In the genomic region with DNA sequence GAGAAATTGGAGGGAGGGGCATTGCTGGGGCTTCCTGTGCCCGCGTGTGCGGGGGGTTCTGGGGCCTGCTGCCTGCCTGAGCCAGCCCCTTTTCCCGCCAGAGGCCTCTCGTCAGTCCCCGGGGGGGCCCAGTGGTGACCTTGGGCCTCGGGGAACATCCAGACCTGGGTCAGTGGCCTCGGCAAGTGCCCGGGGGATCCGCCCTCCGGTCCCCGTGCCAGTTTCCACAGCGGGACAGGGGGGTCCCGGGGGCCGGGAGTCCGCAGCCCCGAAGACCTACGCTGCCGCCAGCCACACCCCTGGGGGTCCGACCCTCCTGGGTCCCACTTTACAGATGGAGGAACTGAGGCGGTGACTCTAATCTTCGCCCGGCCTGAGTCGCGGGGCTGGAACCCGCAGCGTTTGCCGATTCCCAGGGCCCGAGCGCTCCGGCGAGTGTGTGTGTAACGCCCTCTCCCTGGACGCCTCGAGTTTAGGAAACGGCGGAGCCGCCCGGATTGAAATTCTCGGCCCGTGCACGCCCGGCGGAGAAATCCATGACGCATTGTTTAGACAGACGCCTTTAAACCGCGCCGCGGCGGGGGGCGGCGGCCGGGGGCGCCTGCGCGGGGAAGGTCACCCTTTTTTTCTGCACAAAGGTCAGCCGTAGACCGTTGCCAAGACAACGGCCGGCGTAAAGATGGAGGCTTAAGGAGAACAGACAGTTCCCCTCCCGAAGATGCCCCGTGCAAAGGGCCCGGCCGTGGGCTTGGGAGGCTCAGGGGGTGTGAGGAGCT, we compare ENCODE assay signal across 8 cellular contexts. TPM values are rescaled to one million over a fixed set of nuclear protein-coding genes. Genes with fewer than 3 reads are reported as not detected.
A peak's percentile ranks its signal among the peaks of the same experiment; 100 is the strongest.
DNase-seq lines count a peak whose midpoint lies in the region; ATAC-seq lines count a peak whose summit lies in the region.

No MANE protein-coding gene starts in this region.

- H3K27me3 Mint-ChIP-seq in activated T-cell treated with anti-CD3 and anti-CD28 coated beads, Interleukin-2, amount 50 U/mL, for 4 hours (ENCODE audit: low read depth): peaks cover 29% of the 10 kb centered on the region

- no peaks in the 10 kb centered on the region for H3K27me3 ChIP-seq in MG63
- no peaks in the 10 kb centered on the region for H3K27me3 ChIP-seq in aorta (ENCODE audit: control insufficient read depth in 1 of 2, insufficient read depth in 2 of 2, low read length in 1 of 2)

- H3K27ac ChIP-seq in aorta (ENCODE audit: low read depth in 1 of 2, low read length in 2 of 2): no peak overlapping the region

- WGBS in aorta, 2 donors: 2 to 3% methylated on average over 61 to 66 of the region's 66 CpGs

- H3K36me3 Mint-ChIP-seq in activated T-cell treated with anti-CD3 and anti-CD28 coated beads, Interleukin-2, amount 50 U/mL, for 4 hours (ENCODE audit: insufficient read depth): no peaks in the 10 kb centered on the region

- no peaks in the 10 kb centered on the region for H3K36me3 ChIP-seq in MG63
- H3K36me3 ChIP-seq in aorta (ENCODE audit: control insufficient read depth in 1 of 2, insufficient read depth in 2 of 2, low read length in 1 of 2): no peaks in the 10 kb centered on the region

- peak; percentile 52 for DNase-seq in COLO668 (lab: John Stamatoyannopoulos, UW; ENCODE audit: unreplicated experiment)
- DNase-seq in MG63: peak; percentile 70
- peak; percentile 25 for DNase-seq in activated T-cell treated with anti-CD3 and anti-CD28 coated beads, Interleukin-2, amount 50 U/mL, for 4 hours
- DNase-seq in fibroblast of the conjunctiva (ENCODE audit: low read depth): peak; percentile 77
- peak in 52 of 56 donors; percentile 10 to 86 (median 52) for DNase-seq in nucleus accumbens (lab: John Stamatoyannopoulos, UW)
- DNase-seq in aorta: peak; percentile 78 to 89
- DNase-seq in AML-193 (lab: John Stamatoyannopoulos, UW): no peak
- DNase-seq in kidney glomerular epithelial cell (lab: John Stamatoyannopoulos, UW): no peak

- no peaks in the 10 kb centered on the region for H3K4me1 Mint-ChIP-seq in activated T-cell treated with anti-CD3 and anti-CD28 coated beads, Interleukin-2, amount 50 U/mL, for 4 hours (ENCODE audit: low read depth)

- ATAC-seq in activated T-cell treated with anti-CD3 and anti-CD28 coated beads, Interleukin-2, amount 50 U/mL, for 4 hours: peak; percentile 57 to 59
- peak; percentile 79 for ATAC-seq in aorta (ENCODE audit: low FRiP score)

- no peak overlapping the region for H3K4me3 Mint-ChIP-seq in activated T-cell treated with anti-CD3 and anti-CD28 coated beads, Interleukin-2, amount 50 U/mL, for 4 hours

- H3K9me3 ChIP-seq in MG63 (no peaks in the 10 kb centered on the region), aorta (ENCODE audit: control insufficient read depth, low read length) (no peaks in the 10 kb centered on the region)

- no peaks in the 10 kb centered on the region for H3K4me1 ChIP-seq in aorta (ENCODE audit: control insufficient read depth in 1 of 2, insufficient read depth in 2 of 2, low read length in 2 of 2)

- H3K4me3 ChIP-seq in MG63: peak overlapping the region; percentile 13; the same call in 1 of the 2 replicates
- H3K4me3 ChIP-seq in aorta (ENCODE audit: low read length in 2 of 2): no peak overlapping the region

- no peaks in the 10 kb centered on the region for H3K9me3 Mint-ChIP-seq in activated T-cell treated with anti-CD3 and anti-CD28 coated beads, Interleukin-2, amount 50 U/mL, for 4 hours

- intact Hi-C loops in aorta (cut with DNase I): no loop called here

RNA-seq across cellular contexts. Expression of gene EFNA2, which starts 39.3 kb away (rescaled TPM):
- total RNA-seq in MG63 (2014; rRNA removed; shearing (Covaris generic); ENCODE audit: low replicate concordance): 0.76 TPM in 1 of 2 replicates, not detected in the other
- total RNA-seq in activated T-cell treated with anti-CD3 and anti-CD28 coated beads, Interleukin-2, amount 50 U/mL, for 4 hours: not detected
- not detected for total RNA-seq in aorta
- 1 to 10 TPM in 1 of 2 donors, not detected in 1; 2.8 TPM for polyA plus RNA-seq in aorta

RNA-seq across cellular contexts. Expression of gene FAM174C, which starts 49.6 kb away (rescaled TPM):
- 32.2 and 57.2 TPM in 2 replicates for total RNA-seq in MG63 (2014; rRNA removed; shearing (Covaris generic); ENCODE audit: low replicate concordance)
- 100 to 1,000 TPM; 189 to 199 (median 194) TPM for total RNA-seq in activated T-cell treated with anti-CD3 and anti-CD28 coated beads, Interleukin-2, amount 50 U/mL, for 4 hours
- total RNA-seq in aorta: 10 to 100 TPM; 21.9 to 23.3 TPM
- polyA plus RNA-seq in aorta: 10 to 100 TPM; 43.8 to 68.8 TPM

RNA-seq across cellular contexts. Expression of gene CIRBP, which starts 55.8 kb away (rescaled TPM):
- total RNA-seq in MG63 (2014; rRNA removed; shearing (Covaris generic); ENCODE audit: low replicate concordance): 64.1 and 68.5 TPM in 2 replicates
- 100 to 1,000 TPM; 269 to 294 (median 285) TPM for total RNA-seq in activated T-cell treated with anti-CD3 and anti-CD28 coated beads, Interleukin-2, amount 50 U/mL, for 4 hours
- 100 to 1,000 TPM; 391 to 397 TPM for total RNA-seq in aorta
- 1,000 to 10,000 TPM in 1 of 2 donors, 100 to 1,000 TPM in 1; 252 to 1,634 TPM for polyA plus RNA-seq in aorta

RNA-seq across cellular contexts. Expression of gene NDUFS7, which starts 58.7 kb away (rescaled TPM):
- 19.3 and 49.5 TPM in 2 replicates for total RNA-seq in MG63 (2014; rRNA removed; shearing (Covaris generic); ENCODE audit: low replicate concordance)
- 100 to 1,000 TPM; 124 to 142 (median 137) TPM for total RNA-seq in activated T-cell treated with anti-CD3 and anti-CD28 coated beads, Interleukin-2, amount 50 U/mL, for 4 hours
- total RNA-seq in aorta: 10 to 100 TPM; 47.7 to 47.8 TPM
- 100 to 1,000 TPM in 1 of 2 donors, 10 to 100 TPM in 1; 72.6 to 105 TPM for polyA plus RNA-seq in aorta

Comparison
In these comparisons a context has a peak if more than half of its experiments do, and no peak if none do; other contexts are left out.
1. DNase-seq: peak in COLO668 (single experiment), MG63 (single experiment), activated T-cell treated with anti-CD3 and anti-CD28 coated beads, Interleukin-2, amount 50 U/mL, for 4 hours (single experiment), fibroblast of the conjunctiva (single experiment), nucleus accumbens (52 of 56) and aorta (2 of 2); none in AML-193 (0 of 2) and kidney glomerular epithelial cell (single experiment).